ENCODE assay signal across 19 cellular contexts in genomic region chr16:83494459-83494858, GRCh38.
"Had no signal": no experiment of that assay in that cellular context is flagged by ENCODE, and none has a peak within 500 bp of the region (broad histone marks: within the 10 kb centered on the region; RNA-seq: fewer than 3 reads in every experiment).

No MANE protein-coding gene starts in this region.

- DNase-seq: hippocampal formation; kidney glomerular epithelial cell; left colon; left lung; mesendoderm; naive thymus-derived CD4-positive, alpha-beta T cell; ovary; retina; right cardiac atrium; small intestine; spleen; stimulated activated CD4-positive, alpha-beta T cell treated with anti-CD3 and anti-CD28 coated beads, Interleukin-4, amount 100 ng/mL, for 24 hours; stimulated activated naive CD4-positive, alpha-beta T cell; tibial artery; trophoblast cell; upper lobe of right lung had no signal

- H3K4me3 ChIP-seq: left lung, lung, ovary, spleen, suprapubic skin, thoracic aorta, tibial artery, upper lobe of right lung had no signal

- H3K27ac ChIP-seq: left lung, ovary, spleen, suprapubic skin, thoracic aorta, tibial artery, upper lobe of right lung had no signal

- H3K27me3 ChIP-seq: left lung, ovary, spleen, suprapubic skin, tibial artery, upper lobe of right lung had no signal

- H3K9me3 ChIP-seq: left lung, ovary, spleen, suprapubic skin, thoracic aorta, tibial artery, upper lobe of right lung had no signal

- H3K36me3 ChIP-seq: left lung, ovary, spleen, suprapubic skin, thoracic aorta, tibial artery, upper lobe of right lung had no signal

- H3K4me1 ChIP-seq: left lung, spleen, suprapubic skin, tibial artery, upper lobe of right lung had no signal
